ENCODE assay signal across 1 cellular context in genomic region chr15:67902579-67902979, GRCh38.
A peak's percentile ranks its signal among the peaks of the same experiment; 100 is the strongest.
TF ChIP-seq lines count a peak whose summit lies in the region.

No MANE protein-coding gene starts in this region.

TF ChIP-seq in GM12878, 131 proteins besides CTCF, POLR2A, EP300 and RAD21 (continued from another document and continues in another):
- TF ChIP-seq CUX1 (IDR thresholded peaks at IDR 0.05; ENCODE audit: insufficient replicate concordance, low read depth, low read length) (no peak), IKZF2 (IDR thresholded peaks at IDR 0.05) (no peak), HDAC6 (IDR thresholded peaks at IDR 0.05; ENCODE audit: unreplicated experiment) (no peak), TARDBP (IDR thresholded peaks at IDR 0.05; ENCODE audit: borderline replicate concordance) (no peak), E2F8 (IDR thresholded peaks at IDR 0.05; ENCODE audit: low read depth, partially characterized antibody) (no peak), MLLT1 (IDR thresholded peaks at IDR 0.05) (no peak), NFXL1 (IDR thresholded peaks at IDR 0.05; ENCODE audit: borderline replicate concordance) (no peak), CHD1 (IDR thresholded peaks at IDR 0.05; ENCODE audit: low read depth, low read length) (no peak), ZNF622 (IDR thresholded peaks at IDR 0.05) (no peak), PAX8 (IDR thresholded peaks at IDR 0.05) (no peak), HSF1 (IDR thresholded peaks at IDR 0.05; ENCODE audit: low read depth, low read length) (no peak), DPF2 (IDR thresholded peaks at IDR 0.05) (no peak), ZNF592 (IDR thresholded peaks at IDR 0.05) (no peak), HDGF (IDR thresholded peaks at IDR 0.05) (no peak), TCF7 (IDR thresholded peaks at IDR 0.05; ENCODE audit: borderline replicate concordance) (no peak), SREBF2 (IDR thresholded peaks at IDR 0.05; ENCODE audit: low read length) (no peak), KDM1A (IDR thresholded peaks at IDR 0.05; ENCODE audit: borderline replicate concordance) (no peak), ZNF384 (IDR thresholded peaks at IDR 0.05; ENCODE audit: borderline replicate concordance, low read depth, low read length) (no peak), TBL1XR1 (IDR thresholded peaks at IDR 0.05; ENCODE audit: low read depth, low read length) (peak; percentile 65; the same call in 1 of the 2 replicates), ZBTB11 (CRISPR knock-in tag; IDR thresholded peaks at IDR 0.05) (no peak), SREBF1 (IDR thresholded peaks at IDR 0.05; ENCODE audit: low read length) (no peak), NR2F1 (conservative IDR thresholded peaks at IDR 0.05) (peak; percentile 80), SUZ12 (IDR thresholded peaks at IDR 0.05; ENCODE audit: unreplicated experiment) (no peak), ZNF274 (IDR thresholded peaks at IDR 0.05; ENCODE audit: insufficient read depth, insufficient read length) (no peak), NR2C1 (IDR thresholded peaks at IDR 0.05) (no peak; the same call in 1 of the 2 replicates), TCF3 (IDR thresholded peaks at IDR 0.05; ENCODE audit: borderline replicate concordance, insufficient read depth, low read depth, low read length) (peak; percentile 53; the same call in 1 of the 2 replicates), MYC (IDR thresholded peaks at IDR 0.05; ENCODE audit: insufficient read depth, insufficient read length, insufficient replicate concordance, low read length, severe bottlenecking) (no peak), BCLAF1 (IDR thresholded peaks at IDR 0.05) (no peak), EZH2 (IDR thresholded peaks at IDR 0.05; ENCODE audit: borderline replicate concordance, control insufficient read depth, low read depth, low read length) (no peak), ZBTB4 (CRISPR knock-in tag; IDR thresholded peaks at IDR 0.05) (no peak), RELA (IDR thresholded peaks at IDR 0.05; ENCODE audit: borderline replicate concordance, partially characterized antibody) (no peak)
